In genomic region chr17:75011788-75012319, GRCh38 we compare ENCODE assay signal across 8 cellular contexts. TPM values are rescaled to one million over a fixed set of nuclear protein-coding genes. Genes with fewer than 3 reads are reported as not detected.
A peak's percentile ranks its signal among the peaks of the same experiment; 100 is the strongest.
DNase-seq lines count a peak whose midpoint lies in the region; ATAC-seq and TF ChIP-seq lines count a peak whose summit lies in the region.

No MANE protein-coding gene starts in this region.

- H3K4me3 ChIP-seq in OCI-LY7 (ENCODE audit: low read depth, low read length, poor library complexity, severe bottlenecking) (peak overlapping the region; percentile 73), lower leg skin (ENCODE audit: low read depth, poor library complexity, severe bottlenecking) (peak overlapping the region; percentile 78), suprapubic skin (peak overlapping the region; percentile 77)

- WGBS in lower leg skin, 2 donors, result 16 to 17% methylated on average over 11 of the region's 11 CpGs
- 15% methylated on average over 11 of the region's 11 CpGs for WGBS in suprapubic skin

- H3K9me3 Mint-ChIP-seq in activated CD4-positive, alpha-beta T cell treated with anti-CD3 and anti-CD28 coated beads for 36 hours (ENCODE audit: low read depth), result no peaks in the 10 kb centered on the region

- peaks cover 11% of the 10 kb centered on the region for H3K36me3 ChIP-seq in OCI-LY7 (ENCODE audit: insufficient read depth, low read length)
- peaks cover 6% of the 10 kb centered on the region for H3K36me3 ChIP-seq in suprapubic skin

- peak overlapping the region; percentile 95 for H3K4me3 Mint-ChIP-seq in activated CD4-positive, alpha-beta T cell treated with anti-CD3 and anti-CD28 coated beads for 36 hours

- H3K9me3 ChIP-seq in OCI-LY7 (ENCODE audit: low read length) (no peaks in the 10 kb centered on the region), suprapubic skin (no peaks in the 10 kb centered on the region)

- no peak for DNase-seq in activated CD4-positive, alpha-beta T cell treated with anti-CD3 and anti-CD28 coated beads for 36 hours
- no peak for DNase-seq in activated CD4-positive, alpha-beta T cell treated with anti-CD3 and anti-CD28 coated beads, Interleukin-2, amount 50 U/mL, for 1 hour
- no peak for DNase-seq in OCI-LY7 (ENCODE audit: low spot score)
- DNase-seq in dedifferentiated amniotic fluid mesenchymal stem cell (ENCODE audit: extremely low spot score), result peak; percentile 23
- DNase-seq in lower leg skin (ENCODE audit: low spot score in 2 of 2), result peak; percentile 77 to 92
- DNase-seq in suprapubic skin (ENCODE audit: low spot score in 2 of 2), result peak; percentile 89

- TF ChIP-seq CTCF in OCI-LY7 (conservative IDR thresholded peaks at IDR 0.05; ENCODE audit: low read length) (no peak), lower leg skin (IDR thresholded peaks at IDR 0.05) (no peak), suprapubic skin (IDR thresholded peaks at IDR 0.05) (no peak)

- intact Hi-C loops in activated CD4-positive, alpha-beta T cell treated with anti-CD3 and anti-CD28 coated beads for 36 hours (cut with DNase I, micrococcal nuclease), result loop anchor here (1.0 to 2.0 kb wide), 6 partner anchors 21 to 51 kb away; partner anchors contain the start of genes CDR2L (in 1 of the 2) and KCTD2 (in 1 of the 2)
- intact Hi-C loops in OCI-LY7 (cut with micrococcal nuclease; ENCODE audit: unreplicated experiment), result loop anchor here (1.0 to 5.0 kb wide), 2 partner anchors 52 to 95 kb away; partner anchors contain the start of gene ARMC7
- intact Hi-C loops in lower leg skin (cut with DNase I; ENCODE audit: low total_unique reads), result no loop called here

- H3K4me1 ChIP-seq in OCI-LY7 (ENCODE audit: insufficient read depth, low read length, poor library complexity, severe bottlenecking) (peaks cover 16% of the 10 kb centered on the region), suprapubic skin (peaks cover 32% of the 10 kb centered on the region)

- peaks cover 21% of the 10 kb centered on the region for H3K79me2 ChIP-seq in OCI-LY7 (ENCODE audit: insufficient read depth, low read depth, low read length)

- no peaks in the 10 kb centered on the region for H4K20me1 ChIP-seq in OCI-LY7 (ENCODE audit: insufficient read depth, low read length)

- peak overlapping the region; percentile 50 for H3K4me2 ChIP-seq in OCI-LY7 (ENCODE audit: low read length)

- no peaks in the 10 kb centered on the region for H3K27me3 ChIP-seq in suprapubic skin

- peak overlapping the region; percentile 83 for H3K27ac Mint-ChIP-seq in activated CD4-positive, alpha-beta T cell treated with anti-CD3 and anti-CD28 coated beads for 36 hours

- BruUV-seq in OCI-LY7 (replicated peaks; lab: Mats Ljungman, UMichigan), result TSS peak; percentile 90

- POLR2A ChIA-PET in activated CD4-positive, alpha-beta T cell treated with anti-CD3 and anti-CD28 coated beads for 36 hours (lab: Charles Lee), result interaction anchor here (0.6 to 1.5 kb wide), 3 partner anchors 24 to 138 kb away, joined by 3 to 6 read pairs (median 3); partner anchors contain the start of genes CDR2L and HID1
- POLR2A ChIA-PET in OCI-LY7 (lab: Charles Lee), result interaction anchor here (0.6 to 3.4 kb wide), 14 partner anchors 16 to 139 kb away, joined by 3 to 27 read pairs (median 8); partner anchors contain the start of genes ATP5PD, CDR2L, FDXR and HID1

- peak overlapping the region; percentile 90 for H2AFZ ChIP-seq in OCI-LY7 (ENCODE audit: low read length)

- peaks cover 31% of the 10 kb centered on the region for H3K4me1 Mint-ChIP-seq in activated CD4-positive, alpha-beta T cell treated with anti-CD3 and anti-CD28 coated beads for 36 hours

- CTCF ChIA-PET in activated CD4-positive, alpha-beta T cell treated with anti-CD3 and anti-CD28 coated beads for 36 hours (lab: Charles Lee), result interaction anchor here (0.6 to 3.7 kb wide), 18 partner anchors 7 to 229 kb away, joined by 3 to 52 read pairs (median 3); partner anchors contain the start of gene CDR2L
- CTCF ChIA-PET in OCI-LY7 (lab: Charles Lee; ENCODE audit: unreplicated experiment), result interaction anchor here (0.6 to 3.2 kb wide), 4 partner anchors 12 to 160 kb away, joined by 3 to 26 read pairs (median 6); no protein-coding TSS in a partner anchor

- no peak for TF ChIP-seq POLR2A in lower leg skin (IDR thresholded peaks at IDR 0.05)
- TF ChIP-seq POLR2A in suprapubic skin (IDR thresholded peaks at IDR 0.05), result no peak

- H3K36me3 Mint-ChIP-seq in activated CD4-positive, alpha-beta T cell treated with anti-CD3 and anti-CD28 coated beads for 36 hours (ENCODE audit: low read depth), result peaks cover 11% of the 10 kb centered on the region

- no peaks in the 10 kb centered on the region for H3K27me3 Mint-ChIP-seq in activated CD4-positive, alpha-beta T cell treated with anti-CD3 and anti-CD28 coated beads for 36 hours

- H3K27ac ChIP-seq in OCI-LY7 (ENCODE audit: low read depth, low read length, poor library complexity, severe bottlenecking) (no peak overlapping the region), suprapubic skin (peak overlapping the region; percentile 94)

- no peak for TF ChIP-seq EP300 in suprapubic skin (IDR thresholded peaks at IDR 0.05)

- no peaks in the 10 kb centered on the region for H3K9me2 ChIP-seq in OCI-LY7 (ENCODE audit: insufficient read depth, low read length)

- ATAC-seq in activated CD4-positive, alpha-beta T cell treated with anti-CD3 and anti-CD28 coated beads for 36 hours, result no peak
- no peak for ATAC-seq in HG03571 (IDR thresholded peaks at IDR 0.05; ENCODE audit: unreplicated experiment)
- no peak for ATAC-seq in GM18909 (IDR thresholded peaks at IDR 0.05; ENCODE audit: poor library complexity, unreplicated experiment)

RNA-seq across cellular contexts. Expression of gene MRPL58, which starts 0.6 kb away (rescaled TPM):
- 10 to 100 TPM; 64.6 to 66.5 TPM for total RNA-seq in activated CD4-positive, alpha-beta T cell treated with anti-CD3 and anti-CD28 coated beads for 36 hours
- 79.8 and 84.2 TPM in 2 replicates for total RNA-seq in OCI-LY7 (2014; rRNA removed; shearing (Covaris generic))
- 70.7 and 75.3 TPM in 2 replicates for total RNA-seq in OCI-LY7 (2022)
- 10 to 100 TPM; 48.6 to 76.4 (median 58.8) TPM for total RNA-seq in lower leg skin
- total RNA-seq in suprapubic skin, result 10 to 100 TPM; 20.2 to 68.2 (median 46.7) TPM

RNA-seq across cellular contexts. Expression of gene CDR2L, which starts 24.4 kb away (rescaled TPM):
- under 1 TPM; 0.89 to 0.91 TPM for total RNA-seq in activated CD4-positive, alpha-beta T cell treated with anti-CD3 and anti-CD28 coated beads for 36 hours
- 0.10 and 0.79 TPM in 2 replicates for total RNA-seq in OCI-LY7 (2014; rRNA removed; shearing (Covaris generic))
- 0.49 and 0.74 TPM in 2 replicates for total RNA-seq in OCI-LY7 (2022)
- total RNA-seq in lower leg skin, result 1 to 10 TPM; 4.5 to 9.8 (median 5.3) TPM
- total RNA-seq in suprapubic skin, result 1 to 10 TPM; 5.6 to 8.6 (median 6.9) TPM

RNA-seq across cellular contexts. Expression of gene ATP5PD, which starts 34.9 kb away (rescaled TPM):
- 100 to 1,000 TPM; 194 to 237 TPM for total RNA-seq in activated CD4-positive, alpha-beta T cell treated with anti-CD3 and anti-CD28 coated beads for 36 hours
- total RNA-seq in OCI-LY7 (2014; rRNA removed; shearing (Covaris generic)), result 293 and 301 TPM in 2 replicates
- 314 and 317 TPM in 2 replicates for total RNA-seq in OCI-LY7 (2022)
- 100 to 1,000 TPM; 212 to 298 (median 249) TPM for total RNA-seq in lower leg skin
- 100 to 1,000 TPM; 167 to 312 (median 272) TPM for total RNA-seq in suprapubic skin

RNA-seq across cellular contexts. Expression of gene KCTD2, which starts 35.2 kb away (rescaled TPM):
- 10 to 100 TPM; 15.3 to 16.7 TPM for total RNA-seq in activated CD4-positive, alpha-beta T cell treated with anti-CD3 and anti-CD28 coated beads for 36 hours
- 26.0 and 29.8 TPM in 2 replicates for total RNA-seq in OCI-LY7 (2014; rRNA removed; shearing (Covaris generic))
- total RNA-seq in OCI-LY7 (2022) (21.0 and 26.3 TPM in 2 replicates), lower leg skin (10 to 100 TPM; 22.5 to 38.3 (median 28.6) TPM), suprapubic skin (10 to 100 TPM; 25.3 to 37.7 (median 31.3) TPM)

RNA-seq across cellular contexts. Expression of gene HID1, which starts 39.3 kb away (rescaled TPM):
- total RNA-seq in activated CD4-positive, alpha-beta T cell treated with anti-CD3 and anti-CD28 coated beads for 36 hours, result 1 to 10 TPM; 1.6 TPM
- 0.35 and 0.85 TPM in 2 replicates for total RNA-seq in OCI-LY7 (2014; rRNA removed; shearing (Covaris generic))
- total RNA-seq in OCI-LY7 (2022) (8.5 and 9.9 TPM in 2 replicates), lower leg skin (10 to 100 TPM in 1 of 4 donors, 1 to 10 TPM in 3; 2.9 to 11.6 (median 6.2) TPM), suprapubic skin (10 to 100 TPM in 2 of 4 donors, 1 to 10 TPM in 2; 3.4 to 13.7 (median 9.5) TPM)

Comparison
In these comparisons a context has a peak if more than half of its experiments do, and no peak if none do; other contexts are left out.
1. DNase-seq: peak in dedifferentiated amniotic fluid mesenchymal stem cell (single experiment), lower leg skin (2 of 2) and suprapubic skin (2 of 2); none in activated CD4-positive, alpha-beta T cell treated with anti-CD3 and anti-CD28 coated beads for 36 hours (single experiment), activated CD4-positive, alpha-beta T cell treated with anti-CD3 and anti-CD28 coated beads, Interleukin-2, amount 50 U/mL, for 1 hour (single experiment) and OCI-LY7 (single experiment).
2. Peak in every context shown above with its lines, with median percentiles within 50 percentile points of each other: H3K4me3 ChIP-seq.